ENCODE assay signal across 8 cellular contexts in genomic region chr2:216696751-216697560, GRCh38. TPM values are rescaled to one million over a fixed set of nuclear protein-coding genes. Genes with fewer than 3 reads are reported as not detected.
DNase-seq lines count a peak whose midpoint lies in the region; ATAC-seq and TF ChIP-seq lines count a peak whose summit lies in the region.

No MANE protein-coding gene starts in this region.

- intact Hi-C loops in left ventricle myocardium inferior (cut with micrococcal nuclease): loop anchor here (5.0 to 10.0 kb wide), 4 partner anchors 288 to 815 kb away; no protein-coding TSS in a partner anchor

- no peak overlapping the region for H3K4me3 ChIP-seq in HL-60 (replicated peaks; ENCODE audit: insufficient read depth, low read length)
- H3K4me3 ChIP-seq in left ventricle myocardium inferior: no peak overlapping the region

- H3K36me3 Mint-ChIP-seq in type B pancreatic cell: no peaks in the 10 kb centered on the region
- H3K36me3 Mint-ChIP-seq in activated T-helper 17 cell treated with anti-CD3 and anti-CD28 coated beads, Interleukin-2, amount 50 U/mL, for 72 hours (ENCODE audit: low read depth): no peaks in the 10 kb centered on the region

- H3K27ac ChIP-seq in HL-60 (replicated peaks) (no peak overlapping the region), left ventricle myocardium inferior (replicated peaks) (peak overlapping the region; percentile 94)

- H3K27me3 Mint-ChIP-seq in type B pancreatic cell: peaks cover 30% of the 10 kb centered on the region
- H3K27me3 Mint-ChIP-seq in activated T-helper 17 cell treated with anti-CD3 and anti-CD28 coated beads, Interleukin-2, amount 50 U/mL, for 72 hours: peaks cover 52% of the 10 kb centered on the region

- H3K9me3 Mint-ChIP-seq in type B pancreatic cell: no peaks in the 10 kb centered on the region
- H3K9me3 Mint-ChIP-seq in activated T-helper 17 cell treated with anti-CD3 and anti-CD28 coated beads, Interleukin-2, amount 50 U/mL, for 72 hours: no peaks in the 10 kb centered on the region

- no peaks in the 10 kb centered on the region for H3K36me3 ChIP-seq in left ventricle myocardium inferior

- H3K27me3 ChIP-seq in HL-60 (ENCODE audit: insufficient read depth, poor library complexity, severe bottlenecking) (peaks cover 68% of the 10 kb centered on the region), left ventricle myocardium inferior (ENCODE audit: low read depth) (peaks cover 8% of the 10 kb centered on the region)

- peaks cover 30% of the 10 kb centered on the region for H3K4me1 Mint-ChIP-seq in type B pancreatic cell (ENCODE audit: unreplicated experiment)
- H3K4me1 Mint-ChIP-seq in activated T-helper 17 cell treated with anti-CD3 and anti-CD28 coated beads, Interleukin-2, amount 50 U/mL, for 72 hours: no peaks in the 10 kb centered on the region

- no peaks in the 10 kb centered on the region for H3K9me3 ChIP-seq in left ventricle myocardium inferior (replicated peaks)

- ATAC-seq in HG02588 (IDR thresholded peaks at IDR 0.05; ENCODE audit: unreplicated experiment) (no peak), GM21786 (IDR thresholded peaks at IDR 0.05; ENCODE audit: unreplicated experiment) (no peak)
- ATAC-seq in activated T-helper 17 cell treated with anti-CD3 and anti-CD28 coated beads, Interleukin-2, amount 50 U/mL, for 72 hours (replicated peaks): no peak

- H3K27ac Mint-ChIP-seq in type B pancreatic cell: peak overlapping the region; percentile 2
- H3K27ac Mint-ChIP-seq in activated T-helper 17 cell treated with anti-CD3 and anti-CD28 coated beads, Interleukin-2, amount 50 U/mL, for 72 hours: no peak overlapping the region

- peak; percentile 36 for DNase-seq in AG20443 (ENCODE audit: low spot score)
- no peak for DNase-seq in HL-60 (ENCODE audit: low read depth in 1 of 2, low spot score in 1 of 2)
- peak; percentile 51 for DNase-seq in SW480 (ENCODE audit: low spot score)
- no peak for DNase-seq in left ventricle myocardium inferior
- DNase-seq in type B pancreatic cell (ENCODE audit: extremely low spot score, unreplicated experiment): no peak

- peak overlapping the region; percentile 92 for H3K4me3 Mint-ChIP-seq in type B pancreatic cell
- no peak overlapping the region for H3K4me3 Mint-ChIP-seq in activated T-helper 17 cell treated with anti-CD3 and anti-CD28 coated beads, Interleukin-2, amount 50 U/mL, for 72 hours

- peaks cover 88% of the 10 kb centered on the region for H3K4me1 ChIP-seq in left ventricle myocardium inferior

- TF ChIP-seq CTCF in HL-60 (IDR thresholded peaks at IDR 0.05; ENCODE audit: insufficient read depth, low read length) (peak; percentile 17), left ventricle myocardium inferior (IDR thresholded peaks at IDR 0.05; ENCODE audit: borderline replicate concordance) (peak; percentile 63), type B pancreatic cell (conservative IDR thresholded peaks at IDR 0.05) (peak; percentile 75)

RNA-seq across cellular contexts. Expression of gene IGFBP5, which starts 1.6 kb away (rescaled TPM):
- total RNA-seq in left ventricle myocardium inferior: 138 TPM
- total RNA-seq in type B pancreatic cell (ENCODE audit: low replicate concordance): 51.0 and 245 TPM in 2 replicates
- not detected for total RNA-seq in activated T-helper 17 cell treated with anti-CD3 and anti-CD28 coated beads, Interleukin-2, amount 50 U/mL, for 72 hours

Comparison
In these comparisons a context has a peak if more than half of its experiments do, and no peak if none do; other contexts are left out.
1. DNase-seq: peak in AG20443 (single experiment) and SW480 (single experiment); none in HL-60 (0 of 2), left ventricle myocardium inferior (single experiment) and type B pancreatic cell (single experiment).
2. CTCF ChIP-seq: peak in every context shown above with its lines; median percentile 75 in type B pancreatic cell; 63 in left ventricle myocardium inferior; 17 in HL-60.
3. RNA of gene IGFBP5, which starts 1.6 kb away (total RNA-seq): 51.0 to 245 TPM in type B pancreatic cell and 138 TPM in left ventricle myocardium inferior (single experiment); not detected in activated T-helper 17 cell treated with anti-CD3 and anti-CD28 coated beads, Interleukin-2, amount 50 U/mL, for 72 hours; every median in the first group is over 10 times any median in the second.